9 cellular contexts compared by ENCODE assay signal in the genomic region with DNA sequence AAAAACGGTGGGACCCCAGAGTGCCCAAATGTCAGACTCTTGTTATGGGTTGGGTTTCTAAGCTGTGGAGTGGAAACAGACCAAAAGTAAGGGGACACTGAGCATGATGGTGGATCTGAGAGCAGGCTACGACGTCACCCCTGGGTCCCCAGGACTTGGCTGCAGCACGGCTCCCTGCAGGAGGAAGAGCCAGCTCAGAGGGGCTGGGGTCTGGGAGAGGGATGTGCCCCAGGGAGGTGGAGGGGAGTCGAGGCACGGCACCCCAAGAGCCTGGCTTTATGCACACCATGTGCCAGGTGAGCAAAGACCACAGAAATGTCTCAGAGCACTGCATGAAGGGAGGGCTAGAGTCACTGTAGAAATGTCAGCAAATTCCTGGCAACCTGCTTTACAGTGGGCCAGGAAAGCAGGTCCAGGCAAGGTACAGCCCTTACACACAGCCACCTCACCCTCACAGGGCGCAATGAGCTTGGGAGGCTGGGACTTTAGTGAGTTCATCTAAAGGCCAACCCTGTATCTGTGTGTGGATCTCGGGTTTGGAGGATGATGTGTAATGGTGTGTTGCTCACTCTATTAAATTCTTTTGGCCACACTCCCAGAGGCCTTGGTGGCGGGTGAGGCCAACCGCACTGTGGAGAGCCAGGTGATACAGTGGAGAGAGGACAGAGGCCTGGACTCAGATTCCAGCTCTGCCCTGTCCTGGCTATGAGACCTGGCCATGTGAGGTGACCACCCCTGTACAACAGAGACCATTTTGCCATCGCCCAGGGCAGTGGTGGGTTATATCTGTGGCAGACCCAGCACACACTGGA. TPM values are rescaled to one million over a fixed set of nuclear protein-coding genes. Genes with fewer than 3 reads are reported as not detected.
DNase-seq lines count a peak whose midpoint lies in the region; ATAC-seq and TF ChIP-seq lines count a peak whose summit lies in the region.
"Had no signal": no experiment of that assay in that cellular context is flagged by ENCODE, and none has a peak within 500 bp of the region (broad histone marks: within the 10 kb centered on the region; RNA-seq: fewer than 3 reads in every experiment).

No MANE protein-coding gene starts in this region.

- TF ChIP-seq POLR2A in gastrocnemius medialis (IDR thresholded peaks at IDR 0.05), result no peak

- BruUV-seq in Panc1 (replicated peaks; lab: Mats Ljungman, UMichigan), result no TSS peak

- H3K4me3 ChIP-seq in Panc1 (ENCODE audit: low read depth in 2 of 2, low read length in 2 of 2) (no peak overlapping the region), gastrocnemius medialis (no peak overlapping the region), H7 (ENCODE audit: insufficient read depth, low read depth, low read length) (no peak overlapping the region)

- H3K27ac ChIP-seq in Panc1 (ENCODE audit: low read length) (peak overlapping the region; percentile 97), gastrocnemius medialis (peak overlapping the region; percentile 37 to 81 (median 60))
- H3K27ac ChIP-seq: KMS-11 had no signal

- H3K4me1 ChIP-seq in Panc1 (ENCODE audit: control insufficient read depth, insufficient read depth, low read length) (peaks cover 81% of the 10 kb centered on the region), gastrocnemius medialis (peaks cover 12% of the 10 kb centered on the region in 2 donors)

- intact Hi-C loops in Panc1 (cut with micrococcal nuclease; ENCODE audit: unreplicated experiment), result loop anchor here (5.0 kb wide), 1 partner anchor 47 kb away; no protein-coding TSS in a partner anchor
- intact Hi-C loops in gastrocnemius medialis (cut with DNase I; ENCODE audit: low total_unique reads), result no loop called here

- H3K4me1 Mint-ChIP-seq in chondrocyte (ENCODE audit: low read depth), result peaks cover 13% of the 10 kb centered on the region

- H3K36me3 Mint-ChIP-seq in chondrocyte (ENCODE audit: low read depth), result peaks cover 5% of the 10 kb centered on the region

- no peaks in the 10 kb centered on the region for H3K27me3 Mint-ChIP-seq in chondrocyte (ENCODE audit: low read depth)

- peak; percentile 94 for DNase-seq in GM04504 (ENCODE audit: low read depth)
- DNase-seq in Panc1 (ENCODE audit: low read depth, low spot score), result peak; percentile 85
- peak; percentile 45 for DNase-seq in fibroblast of gingiva (ENCODE audit: low read depth)
- DNase-seq in gastrocnemius medialis, result peak; percentile 68 to 73
- DNase-seq in dermis blood vessel endothelial cell, result no peak
- DNase-seq in chondrocyte (ENCODE audit: low spot score), result no peak
- DNase-seq in H7, result no peak
- no peak for DNase-seq in NCI-H2081 (lab: John Stamatoyannopoulos, UW)

- no peaks in the 10 kb centered on the region for H3K9me3 Mint-ChIP-seq in chondrocyte (ENCODE audit: low read depth)

- TF ChIP-seq CTCF in Panc1 (IDR thresholded peaks at IDR 0.05) (no peak), gastrocnemius medialis (IDR thresholded peaks at IDR 0.05 in 4 of 5, conservative IDR thresholded peaks at IDR 0.05 in 1 of 5) (no peak), chondrocyte (IDR thresholded peaks at IDR 0.05) (no peak)

- CTCF ChIA-PET in Panc1 (lab: Charles Lee), result interaction anchor here (0.9 to 1.0 kb wide), 2 partner anchors 20 to 42 kb away, joined by 4 read pairs; no protein-coding TSS in a partner anchor

- H3K4me3 Mint-ChIP-seq in chondrocyte (ENCODE audit: unreplicated experiment), result no peak overlapping the region

- ATAC-seq in Panc1 (peak; percentile 87), gastrocnemius medialis (peak; percentile 79 to 80)

- POLR2A ChIA-PET in Panc1 (lab: Charles Lee), result interaction anchor here (0.7 kb wide), 1 partner anchor 11 kb away, joined by 4 read pairs; no protein-coding TSS in a partner anchor

- H3K27ac Mint-ChIP-seq in chondrocyte (ENCODE audit: unreplicated experiment), result no peak overlapping the region

- H3K9me3 ChIP-seq in Panc1 (ENCODE audit: control insufficient read depth, insufficient read depth, low read depth, low read length) (no peaks in the 10 kb centered on the region), gastrocnemius medialis (no peaks in the 10 kb centered on the region)

- in situ Hi-C loops in Panc1 (cut with HindIII; ENCODE audit: low pct_unique_long_range_greater_than_20kb, low sequenced_read_pairs) (no loop called here), gastrocnemius medialis (cut with MboI; ENCODE audit: low sequenced_read_pairs in 4 of 4) (no loop called here)

- H3K36me3 ChIP-seq in Panc1 (ENCODE audit: control insufficient read depth, insufficient read depth, low read length), result no peaks in the 10 kb centered on the region; the same call in none of the 2 replicates
- H3K36me3 ChIP-seq in gastrocnemius medialis, result peaks cover 0 to 2% of the 10 kb centered on the region in 2 donors
- peaks cover 2% of the 10 kb centered on the region; the same call in 1 of the 2 replicates for H3K36me3 ChIP-seq in H7 (replicated peaks; ENCODE audit: control insufficient read depth, insufficient read depth, low read length)

- H3K27me3 ChIP-seq in Panc1 (ENCODE audit: control insufficient read depth, insufficient read depth, low read length) (no peaks in the 10 kb centered on the region), gastrocnemius medialis (no peaks in the 10 kb centered on the region), H7 (ENCODE audit: control insufficient read depth, insufficient read depth, low read length) (no peaks in the 10 kb centered on the region)

RNA-seq across cellular contexts. Expression of a gene that starts 14.1 kb away (rescaled TPM):
- total RNA-seq in Panc1 (2021; ENCODE audit: unreplicated experiment) (178 TPM), gastrocnemius medialis (10 to 100 TPM; 27.4 to 42.1 (median 29.4) TPM), dermis blood vessel endothelial cell (25.0 and 50.2 TPM in 2 replicates), chondrocyte (12.0 to 22.5 TPM (median 22.0 TPM) in 3 replicates)
- 168 TPM for polyA plus RNA-seq in Panc1 (2012; ENCODE audit: insufficient read length)
- 16.9 and 17.1 TPM in 2 replicates for total RNA-seq in H7 (2014; rRNA removed; shearing (Covaris generic))

RNA-seq across cellular contexts. Expression of a gene that starts 58.1 kb away (rescaled TPM):
- 360 TPM for total RNA-seq in Panc1 (2021; ENCODE audit: unreplicated experiment)
- polyA plus RNA-seq in Panc1 (2012; ENCODE audit: insufficient read length), result 283 TPM
- total RNA-seq in gastrocnemius medialis, result 100 to 1,000 TPM; 279 to 372 (median 286) TPM
- 410 and 468 TPM in 2 replicates for total RNA-seq in dermis blood vessel endothelial cell
- 491 to 545 TPM (median 512 TPM) in 3 replicates for total RNA-seq in chondrocyte
- total RNA-seq in H7 (2014; rRNA removed; shearing (Covaris generic)), result 235 and 339 TPM in 2 replicates

Comparison
In these comparisons a context has a peak if more than half of its experiments do, and no peak if none do; other contexts are left out.
1. DNase-seq: peak in GM04504 (single experiment), Panc1 (single experiment), fibroblast of gingiva (single experiment) and gastrocnemius medialis (2 of 2); none in dermis blood vessel endothelial cell (single experiment), chondrocyte (single experiment), H7 (single experiment) and NCI-H2081 (0 of 2).